In genomic region chr6:134447883-134448387, GRCh38 we compare ENCODE assay signal across 12 cellular contexts.
DNase-seq lines count a peak whose midpoint lies in the region; ATAC-seq and TF ChIP-seq lines count a peak whose summit lies in the region.
"Had no signal": no experiment of that assay in that cellular context is flagged by ENCODE, and none has a peak within 500 bp of the region (broad histone marks: within the 10 kb centered on the region; RNA-seq: fewer than 3 reads in every experiment).

No MANE protein-coding gene starts in this region.

- H3K9ac ChIP-seq in mesendoderm (ENCODE audit: low read length), result no peak overlapping the region

- H4K5ac ChIP-seq in mesendoderm (ENCODE audit: low read length), result no peak overlapping the region

- no peaks in the 10 kb centered on the region for H3K36me3 ChIP-seq in MG63
- no peaks in the 10 kb centered on the region for H3K36me3 ChIP-seq in mesendoderm (ENCODE audit: control insufficient read depth, insufficient read depth, low read length)

- no peak overlapping the region for H3K56ac ChIP-seq in mesendoderm (ENCODE audit: low read length)

- TF ChIP-seq CTCF in choroid plexus epithelial cell (conservative IDR thresholded peaks at IDR 0.05; ENCODE audit: low read depth, low read length), result no peak

- no peak overlapping the region for H3K27ac ChIP-seq in mesendoderm (ENCODE audit: low read depth, low read length)

- H2BK15ac ChIP-seq in mesendoderm (replicated peaks; ENCODE audit: low read depth), result no peak overlapping the region

- H3K4me2 ChIP-seq in mesendoderm (ENCODE audit: low read length), result no peak overlapping the region

- H3K4me1 ChIP-seq in mesendoderm (ENCODE audit: control insufficient read depth, low read depth, low read length), result no peaks in the 10 kb centered on the region

- DNase-seq in AG08395 (ENCODE audit: low spot score) (peak; percentile 58), MG63 (peak; percentile 24), choroid plexus epithelial cell (ENCODE audit: low read depth) (peak; percentile 43), myocyte (ENCODE audit: low read depth) (peak; percentile 49), mesendoderm (no peak), NCI-H2107 (lab: John Stamatoyannopoulos, UW) (no peak)
- DNase-seq: activated CD4-positive, alpha-beta T cell treated with anti-CD3 and anti-CD28 coated beads for 1 hour; C1 segment of cervical spinal cord; NCI-H2029; stimulated activated CD4-positive, alpha-beta T cell treated with anti-CD3 and anti-CD28 coated beads, Interleukin-2, amount 100 ng/mL, for 48 hours had no signal

- no peaks in the 10 kb centered on the region for H3K27me3 ChIP-seq in MG63
- H3K27me3 ChIP-seq in mesendoderm (ENCODE audit: insufficient read depth, low read length, poor library complexity), result no peaks in the 10 kb centered on the region

- H3K4me3 ChIP-seq in MG63 (no peak overlapping the region), choroid plexus epithelial cell (ENCODE audit: low read depth, low read length) (no peak overlapping the region), mesendoderm (ENCODE audit: low read length) (no peak overlapping the region)

- no CpG with 5 or more reads among the region's 3 CpGs for WGBS in mesendoderm (ENCODE audit: extremely low coverage, insufficient coverage, low lambda C conversion rate)

- H3K79me1 ChIP-seq in mesendoderm (ENCODE audit: low read length), result no peaks in the 10 kb centered on the region

- no peak overlapping the region for H3K4ac ChIP-seq in mesendoderm (ENCODE audit: low read depth, low read length)

- H2BK120ac ChIP-seq in mesendoderm (ENCODE audit: low read depth, low read length), result no peak overlapping the region

- H3K9me3 ChIP-seq in MG63, result no peaks in the 10 kb centered on the region

- H2BK5ac ChIP-seq in mesendoderm (ENCODE audit: low read length), result no peak overlapping the region

- no peak overlapping the region for H3K23ac ChIP-seq in mesendoderm (ENCODE audit: low read length)

- no peaks in the 10 kb centered on the region for H3K79me2 ChIP-seq in mesendoderm (ENCODE audit: control insufficient read depth, insufficient read depth, low read length)

- no peak for ATAC-seq in HG03521 (IDR thresholded peaks at IDR 0.05; ENCODE audit: unreplicated experiment)
- no peak for ATAC-seq in HG03342 (IDR thresholded peaks at IDR 0.05; ENCODE audit: unreplicated experiment)

- H2AK5ac ChIP-seq in mesendoderm (ENCODE audit: low read length), result no peak overlapping the region

- H4K8ac ChIP-seq in mesendoderm (ENCODE audit: low read depth, low read length), result no peak overlapping the region

- no peak overlapping the region for H3K18ac ChIP-seq in mesendoderm (ENCODE audit: low read length)

Comparison
In these comparisons a context has a peak if more than half of its experiments do, and no peak if none do; other contexts are left out.
1. DNase-seq: peak in AG08395 (single experiment), MG63 (single experiment), choroid plexus epithelial cell (single experiment) and myocyte (single experiment); none in mesendoderm (single experiment) and NCI-H2107 (single experiment).